8 cellular contexts compared by ENCODE assay signal in genomic region chr2:12456293-12457151, GRCh38.
DNase-seq lines count a peak whose midpoint lies in the region; ATAC-seq and TF ChIP-seq lines count a peak whose summit lies in the region.

No MANE protein-coding gene starts in this region.

- no peaks in the 10 kb centered on the region for H4K20me1 ChIP-seq in OCI-LY1 (ENCODE audit: insufficient read depth, low read length)

- no peaks in the 10 kb centered on the region for H3K9me3 Mint-ChIP-seq in type B pancreatic cell

- H3K4me1 ChIP-seq in OCI-LY1 (ENCODE audit: insufficient read depth, low read length, severe bottlenecking), result peaks cover 24% of the 10 kb centered on the region
- peaks cover 23% of the 10 kb centered on the region for H3K4me1 ChIP-seq in parathyroid adenoma

- H3K4me2 ChIP-seq in OCI-LY1 (ENCODE audit: low read length), result peak overlapping the region; percentile 82
- peak overlapping the region; percentile 68 for H3K4me2 ChIP-seq in parathyroid adenoma (ENCODE audit: low read length)

- H3K27ac ChIP-seq in OCI-LY1 (ENCODE audit: low read depth, low read length, poor library complexity, severe bottlenecking) (peak overlapping the region; percentile 30), parathyroid adenoma (peak overlapping the region; percentile 97)

- no peaks in the 10 kb centered on the region for H3K36me3 Mint-ChIP-seq in type B pancreatic cell

- H3K4me3 ChIP-seq in OCI-LY1 (ENCODE audit: low read depth, low read length, poor library complexity, severe bottlenecking) (peak overlapping the region; percentile 51), fibroblast of pulmonary artery (replicated peaks; ENCODE audit: low read depth, low read length) (peak overlapping the region; percentile 22), parathyroid adenoma (ENCODE audit: low read depth, low read length) (peak overlapping the region; percentile 48)

- no peaks in the 10 kb centered on the region for H3K36me3 ChIP-seq in OCI-LY1 (ENCODE audit: insufficient read depth, low read length)
- H3K36me3 ChIP-seq in parathyroid adenoma (ENCODE audit: control insufficient read depth, insufficient read depth, low read length), result no peaks in the 10 kb centered on the region

- H3K27ac Mint-ChIP-seq in type B pancreatic cell, result peak overlapping the region; percentile 93

- peak; percentile 93 for ATAC-seq in HG03025 (IDR thresholded peaks at IDR 0.05; ENCODE audit: low FRiP score, unreplicated experiment)

- H3K9me3 ChIP-seq in OCI-LY1 (ENCODE audit: low read length) (no peaks in the 10 kb centered on the region), parathyroid adenoma (ENCODE audit: control insufficient read depth, low read length) (no peaks in the 10 kb centered on the region)

- peak overlapping the region; percentile 98 for H2AFZ ChIP-seq in OCI-LY1 (ENCODE audit: low read length)
- peak overlapping the region; percentile 82 for H2AFZ ChIP-seq in parathyroid adenoma

- H3K79me2 ChIP-seq in OCI-LY1 (ENCODE audit: insufficient read depth, low read length) (no peaks in the 10 kb centered on the region), parathyroid adenoma (no peaks in the 10 kb centered on the region)

- H3K9ac ChIP-seq in OCI-LY1 (ENCODE audit: low read length), result peak overlapping the region; percentile 58
- H3K9ac ChIP-seq in parathyroid adenoma, result no peak overlapping the region

- H3K4me3 Mint-ChIP-seq in type B pancreatic cell, result peak overlapping the region; percentile 79

- H3K4me1 Mint-ChIP-seq in type B pancreatic cell (ENCODE audit: unreplicated experiment), result peaks cover 22% of the 10 kb centered on the region

- DNase-seq in NCI-H345 (lab: John Stamatoyannopoulos, UW) (peak; percentile 12), NCI-H345 treated with DMSO at 0.1 percent for 48 hours (lab: John Stamatoyannopoulos, UW; ENCODE audit: unreplicated experiment) (no peak), activated T-cell treated with anti-CD3 and anti-CD28 coated beads for 4 hours (peak; percentile 54), fibroblast of pulmonary artery (ENCODE audit: low read depth) (peak; percentile 100), type B pancreatic cell (ENCODE audit: extremely low spot score, unreplicated experiment) (no peak)

- H3K27me3 Mint-ChIP-seq in type B pancreatic cell, result no peaks in the 10 kb centered on the region

- H3K27me3 ChIP-seq in OCI-LY1 (ENCODE audit: insufficient read depth, low read length) (no peaks in the 10 kb centered on the region), parathyroid adenoma (ENCODE audit: control insufficient read depth, insufficient read depth, low read length) (no peaks in the 10 kb centered on the region)

- no peaks in the 10 kb centered on the region for H3K9me2 ChIP-seq in OCI-LY1 (ENCODE audit: low read depth, low read length)

- H3F3A ChIP-seq in OCI-LY1 (ENCODE audit: insufficient read depth, low read length), result no peaks in the 10 kb centered on the region

- TF ChIP-seq CTCF in OCI-LY1 (IDR thresholded peaks at IDR 0.05; ENCODE audit: low read length), result no peak
- no peak for TF ChIP-seq CTCF in fibroblast of pulmonary artery (IDR thresholded peaks at IDR 0.05; ENCODE audit: low read length, missing control alignments)
- no peak for TF ChIP-seq CTCF in parathyroid adenoma (IDR thresholded peaks at IDR 0.05)
- no peak for TF ChIP-seq CTCF in type B pancreatic cell (conservative IDR thresholded peaks at IDR 0.05)

Comparison
In these comparisons a context has a peak if more than half of its experiments do, and no peak if none do; other contexts are left out.
1. DNase-seq: peak in NCI-H345 (single experiment), activated T-cell treated with anti-CD3 and anti-CD28 coated beads for 4 hours (single experiment) and fibroblast of pulmonary artery (single experiment); none in NCI-H345 treated with DMSO at 0.1 percent for 48 hours (single experiment) and type B pancreatic cell (single experiment).
2. Peak in every context shown above with its lines, with median percentiles within 50 percentile points of each other: H3K4me3 ChIP-seq.